In the genomic region with DNA sequence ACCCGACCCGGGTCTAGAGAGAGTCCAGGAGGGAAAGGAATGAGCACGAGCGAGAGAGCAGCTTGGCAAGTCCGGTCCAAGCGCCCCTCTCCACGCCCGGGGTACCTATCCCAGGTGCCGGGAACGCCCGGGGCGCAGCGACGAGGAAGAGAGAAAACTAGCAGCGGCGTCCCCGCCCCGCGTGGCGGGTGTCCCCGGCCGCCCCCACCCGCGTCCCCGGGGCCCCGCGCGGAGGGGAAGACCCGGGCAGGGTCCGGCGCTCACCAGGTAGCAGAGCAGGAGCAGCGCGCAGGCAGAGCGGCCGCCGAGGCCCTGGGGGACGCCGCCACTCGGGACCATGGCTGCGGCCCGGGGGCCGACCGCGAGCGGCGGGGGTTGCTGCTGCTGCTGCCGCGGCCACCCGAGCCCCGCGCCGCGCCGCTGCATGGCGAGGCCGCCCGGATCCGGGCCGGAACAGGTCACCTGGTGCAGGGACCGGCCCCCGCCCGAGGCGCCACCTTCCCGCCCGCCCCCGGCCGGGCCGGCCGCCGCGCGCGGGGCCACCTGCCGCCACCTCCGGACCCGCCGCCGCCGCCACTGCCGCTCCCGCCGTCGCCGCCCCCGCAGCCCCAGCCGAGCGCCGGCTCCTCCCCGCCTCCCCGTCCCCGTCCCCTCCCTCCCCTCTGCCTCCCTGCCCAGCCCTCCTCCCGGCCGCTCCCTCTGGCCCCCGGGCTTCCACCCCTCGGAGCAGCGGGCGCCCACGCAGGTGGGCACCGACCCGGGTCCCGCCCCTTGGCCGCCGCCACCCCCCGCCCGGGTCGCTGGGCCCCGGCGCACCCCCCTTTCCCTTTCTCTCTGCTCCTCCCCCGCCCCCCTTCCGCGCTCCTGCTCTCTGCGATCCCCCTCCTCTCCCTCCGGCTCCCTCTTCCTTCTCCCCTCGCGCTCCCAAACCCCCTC, we compare ENCODE assay signal across 8 cellular contexts. TPM values are rescaled to one million over a fixed set of nuclear protein-coding genes. Genes with fewer than 3 reads are reported as not detected.
DNase-seq lines count a peak whose midpoint lies in the region; ATAC-seq, FAIRE-seq and TF ChIP-seq lines count a peak whose summit lies in the region.

SEL1L3 (minus strand) TSS at position 578 of the 936 bp plus-strand sequence; CDS start at position 426, 152 bp downstream.

- H3K9ac ChIP-seq in endothelial cell of umbilical vein (replicated peaks; ENCODE audit: extremely low read depth, insufficient read depth, low read length) = peak within 1 kb of the TSS; percentile 87

- H3K4me2 ChIP-seq in endothelial cell of umbilical vein (ENCODE audit: insufficient read depth, low read length) = peak within 1 kb of the TSS; percentile 91

- intact Hi-C loops in endothelial cell of umbilical vein (cut with micrococcal nuclease) = loop anchor here (2.0 to 10.0 kb wide), 5 partner anchors 48 to 1000 kb away; partner anchors contain the start of genes RBPJ and STIM2
- intact Hi-C loops in naive thymus-derived CD4-positive, alpha-beta T cell (cut with micrococcal nuclease) = loop anchor here (1.0 to 5.0 kb wide), 7 partner anchors 20 to 1280 kb away; partner anchors contain the start of genes DHX15 (in 1 of the 2), SMIM20 (in 1 of the 2), STIM2 (in 1 of the 2) and TBC1D19 (in 1 of the 2)

- H2AFZ ChIP-seq in endothelial cell of umbilical vein (ENCODE audit: low read depth, low read length) = peak within 1 kb of the TSS; percentile 65

- H3K4me3 ChIP-seq in endothelial cell of umbilical vein (replicated peaks in 1 of 3; ENCODE audit: insufficient read depth in 1 of 3, low read depth in 1 of 3, low read length in 3 of 3) = peak within 1 kb of the TSS; percentile 52 to 92 (median 80)
- H3K4me3 ChIP-seq in naive thymus-derived CD4-positive, alpha-beta T cell (ENCODE audit: low read length) = peak within 1 kb of the TSS; percentile 68

- DNase-seq in COR-L47 (lab: John Stamatoyannopoulos, UW) (peak; percentile 53), NCI-H1092 (lab: John Stamatoyannopoulos, UW) (peak; percentile 51), endothelial cell of umbilical vein (ENCODE audit: low read depth, low spot score) (no peak), NCI-H1105 (lab: John Stamatoyannopoulos, UW) (no peak)
- DNase-seq in activated CD8-positive, alpha-beta memory T cell treated with anti-CD3 and anti-CD28 coated beads, Interleukin-2, amount 50 U/mL, for 48 hours = peak; percentile 79
- peak in 8 of 9 donors; percentile 13 to 77 (median 29) for DNase-seq in naive thymus-derived CD4-positive, alpha-beta T cell

- H3K9me1 ChIP-seq in endothelial cell of umbilical vein (replicated peaks; ENCODE audit: control insufficient read depth, extremely low read depth, insufficient read depth, low read length) = no peaks in the 10 kb centered on the region

- ATAC-seq in GM21528 (IDR thresholded peaks at IDR 0.05; ENCODE audit: low FRiP score, unreplicated experiment) = peak; percentile 34
- peak; percentile 59 for ATAC-seq in naive thymus-derived CD4-positive, alpha-beta T cell

- H3K9me3 ChIP-seq in endothelial cell of umbilical vein (replicated peaks; ENCODE audit: control insufficient read depth, insufficient read depth, low read length) = no peaks in the 10 kb centered on the region
- H3K9me3 ChIP-seq in naive thymus-derived CD4-positive, alpha-beta T cell (ENCODE audit: control insufficient read depth in 2 of 3, low read length in 3 of 3) = no peaks in the 10 kb centered on the region

- H3K27ac ChIP-seq in endothelial cell of umbilical vein (ENCODE audit: insufficient read depth, low read depth, low read length) (peak within 1 kb of the TSS; percentile 74), temporal lobe (ENCODE audit: low read depth, low read length) (peak within 1 kb of the TSS; percentile 36)
- peak within 1 kb of the TSS; percentile 71 for H3K27ac ChIP-seq in naive thymus-derived CD4-positive, alpha-beta T cell (ENCODE audit: low read depth, low read length)

- no peak for TF ChIP-seq CTCF in endothelial cell of umbilical vein (IDR thresholded peaks at IDR 0.05; ENCODE audit: extremely low read depth in 1 of 2, insufficient read depth in 1 of 2, low read depth in 1 of 2, low read length in 2 of 2)

- POLR2A ChIA-PET in endothelial cell of umbilical vein (lab: Charles Lee) = no interaction called here
- POLR2A ChIA-PET in naive thymus-derived CD4-positive, alpha-beta T cell (lab: Charles Lee) = interaction anchor here (0.6 to 1.7 kb wide), 6 partner anchors 25 to 457 kb away, joined by 3 to 7 read pairs (median 6); partner anchors contain the start of gene SMIM20

- H3K4me1 Mint-ChIP-seq in naive thymus-derived CD4-positive, alpha-beta T cell = peaks cover 32 to 44% (median 39%) of the 10 kb centered on the region in 7 donors

- no peak for TF ChIP-seq POLR2A in endothelial cell of umbilical vein (IDR thresholded peaks at IDR 0.05; ENCODE audit: low read depth, low read length)

- no peaks in the 10 kb centered on the region for H3K36me3 ChIP-seq in endothelial cell of umbilical vein (ENCODE audit: control insufficient read depth in 2 of 2, extremely low read depth in 1 of 2, insufficient read depth in 2 of 2, low read length in 2 of 2)
- H3K36me3 ChIP-seq in naive thymus-derived CD4-positive, alpha-beta T cell (ENCODE audit: control insufficient read depth in 2 of 3, insufficient read depth in 3 of 3, low read length in 3 of 3) = no peaks in the 10 kb centered on the region

- dilution Hi-C loops in endothelial cell of umbilical vein (cut with MboI; ENCODE audit: extremely low pct_ligation_motif_present, low sequenced_read_pairs) = no loop called here

- no peaks in the 10 kb centered on the region for H4K20me1 ChIP-seq in endothelial cell of umbilical vein (replicated peaks; ENCODE audit: control insufficient read depth, extremely low read depth, insufficient read depth, low read length)

- peaks cover 5% of the 10 kb centered on the region for H3K79me2 ChIP-seq in endothelial cell of umbilical vein (ENCODE audit: control insufficient read depth, insufficient read depth, low read length)

- H3K27me3 ChIP-seq in endothelial cell of umbilical vein (ENCODE audit: control insufficient read depth in 2 of 2, insufficient read depth in 2 of 2, low read length in 2 of 2) = no peaks in the 10 kb centered on the region
- no peaks in the 10 kb centered on the region for H3K27me3 ChIP-seq in naive thymus-derived CD4-positive, alpha-beta T cell (ENCODE audit: control insufficient read depth in 2 of 2, insufficient read depth in 2 of 2, low read length in 2 of 2)

- H3K9me3 Mint-ChIP-seq in naive thymus-derived CD4-positive, alpha-beta T cell = peaks cover 0 to 2% (median 0%) of the 10 kb centered on the region in 11 donors

- H3K27ac Mint-ChIP-seq in naive thymus-derived CD4-positive, alpha-beta T cell = peak within 1 kb of the TSS; percentile 88 to 99 (median 96)

- peaks cover 0 to 24% (median 4%) of the 10 kb centered on the region in 5 donors for H3K36me3 Mint-ChIP-seq in naive thymus-derived CD4-positive, alpha-beta T cell

- H3K4me3 Mint-ChIP-seq in naive thymus-derived CD4-positive, alpha-beta T cell = peak within 1 kb of the TSS; percentile 94 to 100 (median 98)

- no TSS peak for BruUV-seq in endothelial cell of umbilical vein (replicated peaks; lab: Mats Ljungman, UMichigan)

- no peak for FAIRE-seq in endothelial cell of umbilical vein (lab: Jason Lieb, UNC)

- CTCF ChIA-PET in endothelial cell of umbilical vein (lab: Charles Lee) = no interaction called here
- CTCF ChIA-PET in naive thymus-derived CD4-positive, alpha-beta T cell (lab: Charles Lee) = no interaction called here

- peaks cover 38% of the 10 kb centered on the region for H3K4me1 ChIP-seq in endothelial cell of umbilical vein (ENCODE audit: control insufficient read depth, extremely low read depth, insufficient read depth, low read length)
- H3K4me1 ChIP-seq in naive thymus-derived CD4-positive, alpha-beta T cell (ENCODE audit: control insufficient read depth in 2 of 2, insufficient read depth in 2 of 2, low read length in 2 of 2) = peaks cover 30 to 32% of the 10 kb centered on the region in 2 donors

- H3K27me3 Mint-ChIP-seq in naive thymus-derived CD4-positive, alpha-beta T cell = peaks cover 0 to 3% (median 0%) of the 10 kb centered on the region in 5 donors

TF ChIP-seq in endothelial cell of umbilical vein, 7 proteins besides CTCF, POLR2A, EP300 and RAD21:
- TF ChIP-seq MYC (IDR thresholded peaks at IDR 0.05; ENCODE audit: low read depth, low read length) (no peak), POLR2AphosphoS5 (IDR thresholded peaks at IDR 0.05; ENCODE audit: insufficient read depth, low read depth, low read length) (peak; percentile 14)
TF ChIP-seq in endothelial cell of umbilical vein: peak in this region for 1.

RNA-seq across cellular contexts. Expression of gene SEL1L3, which starts in this region (rescaled TPM):
- 91.1 and 122 TPM in 2 replicates for total RNA-seq in endothelial cell of umbilical vein
- polyA plus RNA-seq in endothelial cell of umbilical vein = 47.7 and 53.4 TPM in 2 replicates
- polyA plus RNA-seq in endothelial cell of umbilical vein (2011; cell fraction: cytosol; rRNA removed) = 42.6 and 50.0 TPM in 2 replicates
- polyA plus RNA-seq in endothelial cell of umbilical vein (2011; cell fraction: nucleus; rRNA removed) = 67.9 and 78.6 TPM in 2 replicates
- 61.5 and 69.0 TPM in 2 replicates for polyA plus RNA-seq in endothelial cell of umbilical vein (2012)
- 132 and 170 TPM in 2 replicates for polyA minus RNA-seq in endothelial cell of umbilical vein
- 10.4 TPM for polyA minus RNA-seq in endothelial cell of umbilical vein (2011; cell fraction: cytosol; rRNA and poly(A)+ RNA removed)
- 124 and 188 TPM in 2 replicates for polyA minus RNA-seq in endothelial cell of umbilical vein (2011; cell fraction: nucleus; rRNA and poly(A)+ RNA removed)
- 10 to 100 TPM; 38.1 to 55.8 (median 47.0) TPM for total RNA-seq in naive thymus-derived CD4-positive, alpha-beta T cell
- polyA plus RNA-seq in naive thymus-derived CD4-positive, alpha-beta T cell = 10 to 100 TPM; 15.9 to 30.1 TPM
- 82.4 TPM for total RNA-seq in temporal lobe

Comparison
In these comparisons a context has a peak if more than half of its experiments do, and no peak if none do; other contexts are left out.
1. DNase-seq: peak in COR-L47 (single experiment), NCI-H1092 (single experiment), activated CD8-positive, alpha-beta memory T cell treated with anti-CD3 and anti-CD28 coated beads, Interleukin-2, amount 50 U/mL, for 48 hours (single experiment) and naive thymus-derived CD4-positive, alpha-beta T cell (8 of 9); none in endothelial cell of umbilical vein (single experiment) and NCI-H1105 (single experiment).
2. Peak in every context shown above with its lines, with median percentiles within 50 percentile points of each other: H3K27ac ChIP-seq.